ENCODE assay signal across 8 cellular contexts in the genomic region with DNA sequence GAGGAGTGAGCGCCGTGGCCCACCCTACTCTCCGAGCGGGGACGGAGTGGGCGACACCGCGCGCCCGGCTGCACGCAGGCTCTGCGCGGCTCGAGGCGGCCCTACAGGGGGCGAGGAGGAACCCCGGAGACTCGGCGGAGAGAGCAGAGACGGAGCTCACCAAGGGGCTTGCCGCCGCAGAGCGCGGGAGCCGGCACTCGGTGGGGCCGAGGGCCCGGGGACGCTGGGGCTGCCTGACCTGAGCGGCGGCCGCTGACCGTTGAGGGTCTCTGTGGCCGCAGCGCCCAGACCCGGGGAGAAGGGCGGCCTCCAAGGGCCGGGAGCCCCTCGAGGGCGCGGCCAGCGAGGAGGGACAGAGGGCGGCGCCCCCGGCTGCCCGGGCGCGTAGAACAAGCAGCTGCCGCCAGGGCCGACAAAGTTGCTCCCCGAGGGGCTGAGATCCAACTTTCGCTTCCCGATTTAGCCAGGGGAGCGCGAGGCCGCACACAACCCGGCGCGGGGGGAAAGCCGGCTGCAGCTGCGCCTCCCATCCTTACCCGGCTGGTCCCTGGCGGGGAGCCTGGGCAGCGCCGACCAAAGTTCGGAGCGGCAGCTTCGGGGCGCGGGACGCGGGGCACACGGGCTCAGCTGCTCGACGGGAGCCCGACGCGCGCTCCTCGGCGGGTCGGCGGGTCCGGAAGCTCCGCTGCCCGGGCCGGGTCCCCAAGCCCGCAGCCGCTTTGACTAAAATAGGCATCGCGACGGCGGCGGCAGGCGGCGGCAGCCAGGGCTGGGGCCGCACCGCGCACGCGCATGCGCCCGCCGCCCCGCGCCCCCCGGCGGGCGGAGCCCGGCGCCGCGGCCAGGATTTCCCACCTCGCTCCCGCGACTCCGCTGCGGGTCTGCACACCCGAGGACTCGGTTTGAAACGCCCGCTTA. TPM values are rescaled to one million over a fixed set of nuclear protein-coding genes. Genes with fewer than 3 reads are reported as not detected.
DNase-seq lines count a peak whose midpoint lies in the region; ATAC-seq, FAIRE-seq and TF ChIP-seq lines count a peak whose summit lies in the region.

No MANE protein-coding gene starts in this region.

- H3K4me1 ChIP-seq in ACC112 (ENCODE audit: control insufficient read depth, insufficient read depth, low read length, unreplicated experiment) (peaks cover 4% of the 10 kb centered on the region), cardiac muscle cell (ENCODE audit: low read depth) (no peaks in the 10 kb centered on the region)

- H3K9me3 ChIP-seq in cardiac muscle cell (ENCODE audit: low read depth) = no peaks in the 10 kb centered on the region

- H3K36me3 Mint-ChIP-seq in activated naive CD8-positive, alpha-beta T cell = no peaks in the 10 kb centered on the region

- TF ChIP-seq POLR2A in GM12891 (IDR thresholded peaks at IDR 0.05; ENCODE audit: low read depth, low read length) = no peak

- FAIRE-seq in GM12891 (lab: Jason Lieb, UNC) = no peak

- no peak overlapping the region for H3K27ac Mint-ChIP-seq in activated naive CD8-positive, alpha-beta T cell

- H3K27ac ChIP-seq in ACC112 (ENCODE audit: low read depth, low read length) = 0 out of 2 replicates have a peak overlapping the region, but pooled peaks have one; percentile 13
- peak overlapping the region; percentile 79 for H3K27ac ChIP-seq in cardiac muscle cell

- H3K27me3 ChIP-seq in ACC112 (ENCODE audit: insufficient read depth, low read length) (no peaks in the 10 kb centered on the region), cardiac muscle cell (no peaks in the 10 kb centered on the region)

- H2AFZ ChIP-seq in ACC112 (ENCODE audit: low read length, unreplicated experiment) = peak overlapping the region; percentile 98

- H3K79me2 ChIP-seq in ACC112 (ENCODE audit: control insufficient read depth, insufficient read depth, low read length, unreplicated experiment) = no peaks in the 10 kb centered on the region

- DNase-seq in GM12891 (ENCODE audit: insufficient read length, low spot score) = peak; percentile 38
- peak; percentile 16 for DNase-seq in NCI-H510A treated with DMSO at 0.1 percent for 48 hours (lab: John Stamatoyannopoulos, UW)
- peak; percentile 71 to 86 for DNase-seq in cardiac muscle cell (ENCODE audit: low read depth in 1 of 2, low spot score in 1 of 2)
- DNase-seq in omental fat pad (ENCODE audit: low spot score) = no peak
- no peak for DNase-seq in cortex of kidney (lab: John Stamatoyannopoulos, UW)

- H3K9me3 Mint-ChIP-seq in activated naive CD8-positive, alpha-beta T cell (ENCODE audit: low read depth) = no peaks in the 10 kb centered on the region

- H3K4me3 ChIP-seq in ACC112 (ENCODE audit: low read depth, low read length) (peak overlapping the region; percentile 84), cardiac muscle cell (peak overlapping the region; percentile 59)

- ATAC-seq in HG02798 (IDR thresholded peaks at IDR 0.05; ENCODE audit: poor library complexity, unreplicated experiment) = peak; percentile 63
- ATAC-seq in omental fat pad (ENCODE audit: low FRiP score) = peak; percentile 69

- peaks cover 9% of the 10 kb centered on the region for H3K4me1 Mint-ChIP-seq in activated naive CD8-positive, alpha-beta T cell (ENCODE audit: low read depth)

- TF ChIP-seq CTCF in cardiac muscle cell (IDR thresholded peaks at IDR 0.05; ENCODE audit: low read depth, low read length) (peak; percentile 27), omental fat pad (IDR thresholded peaks at IDR 0.05) (no peak)

- peak overlapping the region; percentile 80 for H3K4me3 Mint-ChIP-seq in activated naive CD8-positive, alpha-beta T cell

- peaks cover 44% of the 10 kb centered on the region for H3K27me3 Mint-ChIP-seq in activated naive CD8-positive, alpha-beta T cell

- no peaks in the 10 kb centered on the region for H3K36me3 ChIP-seq in ACC112 (ENCODE audit: insufficient read depth, low read length)
- peaks cover 5% of the 10 kb centered on the region for H3K36me3 ChIP-seq in cardiac muscle cell

TF ChIP-seq in GM12891, 5 proteins besides CTCF, POLR2A, EP300 and RAD21:
- TF ChIP-seq POLR2AphosphoS5 (IDR thresholded peaks at IDR 0.05; ENCODE audit: low read depth, low read length) = no peak
- no peak for TF ChIP-seq SPI1 (IDR thresholded peaks at IDR 0.05; ENCODE audit: low read depth, low read length)

RNA-seq across cellular contexts. Expression of gene POPDC3, which starts 43.1 kb away (rescaled TPM):
- 0.27 TPM for polyA plus RNA-seq in GM12891 (2012; ENCODE audit: low read depth, missing spikeins)
- 49.4 and 53.4 TPM in 2 replicates for total RNA-seq in cardiac muscle cell
- 80.0 and 97.0 TPM in 2 replicates for polyA plus RNA-seq in cardiac muscle cell
- 1 to 10 TPM in 1 of 4 donors, under 1 TPM in 1, not detected in 2; 0.46 to 3.0 TPM for total RNA-seq in omental fat pad

Comparison
In these comparisons a context has a peak if more than half of its experiments do, and no peak if none do; other contexts are left out.
1. DNase-seq: peak in GM12891 (single experiment), NCI-H510A treated with DMSO at 0.1 percent for 48 hours (single experiment) and cardiac muscle cell (2 of 2); none in omental fat pad (single experiment) and cortex of kidney (single experiment).
2. RNA of gene POPDC3, which starts 43.1 kb away (total RNA-seq): 49.4 to 53.4 TPM in cardiac muscle cell; 0.46 to 3.0 TPM in omental fat pad; every median in the first group is over 10 times any median in the second.